Comparison of ENCODE assay signal across 12 cellular contexts in the genomic region with DNA sequence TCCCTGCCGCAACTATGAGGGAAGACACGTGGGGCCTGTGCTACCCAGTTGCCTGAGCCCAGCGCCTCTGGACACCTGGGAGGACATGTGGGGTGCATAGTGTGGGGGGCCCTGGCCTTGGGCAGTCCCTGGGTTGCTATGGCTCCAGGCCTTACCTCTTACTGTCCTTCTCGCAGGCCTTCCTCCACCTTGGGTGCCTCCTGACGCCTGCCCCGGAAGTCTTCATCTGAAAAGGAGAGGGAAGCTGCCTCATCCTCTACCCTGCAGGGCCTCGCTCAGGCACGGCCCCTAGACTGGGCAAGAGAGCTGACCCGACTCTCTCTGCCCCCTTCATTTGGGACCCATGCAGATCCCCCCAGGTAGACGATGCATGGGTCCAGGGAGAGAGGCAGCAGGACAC.
"Had no signal": no experiment of that assay in that cellular context is flagged by ENCODE, and none has a peak within 500 bp of the region (broad histone marks: within the 10 kb centered on the region; RNA-seq: fewer than 3 reads in every experiment).

No MANE protein-coding gene starts in this region.

- H3K9me3 ChIP-seq: pancreas had no signal

- FAIRE-seq: pancreas had no signal

- H3K4me3 ChIP-seq: pancreas had no signal

- H3K27me3 ChIP-seq: pancreas had no signal

- H3K36me3 ChIP-seq: pancreas had no signal

- DNase-seq: activated CD4-positive, alpha-beta T cell treated with anti-CD3 and anti-CD28 coated beads, Interleukin-2, amount 50 U/mL, for 4 hours; activated CD8-positive, alpha-beta memory T cell treated with anti-CD3 and anti-CD28 coated beads, Interleukin-2, amount 10 ng/mL, durations not matched to agents 7 days and 5 days; activated naive CD4-positive, alpha-beta T cell treated with anti-CD3 and anti-CD28 coated beads, Interleukin-2, amount 50 U/mL, for 16 hours; activated T-cell treated with anti-CD3 and anti-CD28 coated beads, Interleukin-2, amount 50 U/mL, for 24 hours; hypothalamus; left ventricle myocardium superior; mesenchymal stem cell; stimulated activated CD4-positive, alpha-beta T cell treated with anti-CD3 and anti-CD28 coated beads, Interleukin-2, amount 100 ng/mL, for 48 hours; stimulated activated naive CD4-positive, alpha-beta T cell; trophoblast cell had no signal

- ATAC-seq: activated CD8-positive, alpha-beta memory T cell treated with anti-CD3 and anti-CD28 coated beads, Interleukin-2, amount 10 ng/mL, durations not matched to agents 7 days and 5 days; esophagus mucosa; left ventricle myocardium superior; pancreas had no signal
